Comparison of ENCODE assay signal across 8 cellular contexts in the genomic region with DNA sequence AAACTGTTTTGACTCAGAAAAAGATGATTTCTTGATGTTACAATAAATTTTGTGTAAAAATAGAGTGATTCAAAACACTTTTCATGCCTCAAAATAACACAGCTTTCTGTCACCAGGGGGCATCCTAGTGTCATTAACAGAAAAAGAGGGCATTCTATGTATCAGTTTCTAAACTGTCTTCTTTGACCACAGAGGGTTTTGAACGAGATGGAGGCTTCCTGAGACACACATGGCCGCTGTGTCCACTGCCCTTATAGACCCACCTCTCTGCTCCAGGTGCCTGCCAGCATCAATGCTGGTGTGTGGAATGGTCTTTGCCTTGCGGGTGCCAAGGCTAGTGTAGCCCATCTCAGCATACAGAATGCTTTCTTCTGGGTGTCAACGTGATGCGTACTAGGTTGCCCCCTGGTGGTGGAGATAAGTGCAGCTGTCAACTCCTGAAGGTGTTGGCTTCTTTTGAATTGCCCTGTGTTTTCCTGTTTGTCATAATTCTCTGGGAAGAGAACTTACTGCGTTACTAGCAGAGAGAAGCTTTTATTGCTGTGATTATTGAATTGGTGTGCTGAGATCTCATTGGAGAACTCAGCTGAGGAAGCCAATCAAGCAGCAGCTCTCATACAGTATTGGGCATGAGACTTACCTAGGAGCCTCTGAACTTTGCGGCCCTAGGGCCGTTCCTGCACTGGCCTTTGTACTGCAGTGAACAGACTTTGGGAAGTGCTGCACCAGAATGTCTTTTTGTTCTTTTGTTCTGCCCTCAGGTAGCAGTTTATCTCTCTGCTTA. TPM values are rescaled to one million over a fixed set of nuclear protein-coding genes. Genes with fewer than 3 reads are reported as not detected.
DNase-seq lines count a peak whose midpoint lies in the region; ATAC-seq and TF ChIP-seq lines count a peak whose summit lies in the region.

No MANE protein-coding gene starts in this region.

- H3K4me3 ChIP-seq in NB4 (ENCODE audit: low read depth, low read length), result no peak overlapping the region
- no peak overlapping the region for H3K4me3 ChIP-seq in ascending aorta
- no peak overlapping the region for H3K4me3 ChIP-seq in right cardiac atrium (ENCODE audit: low read length)
- H3K4me3 ChIP-seq in sigmoid colon, result no peak overlapping the region

- no peak for TF ChIP-seq EP300 in sigmoid colon (IDR thresholded peaks at IDR 0.05)

- H3K9me3 ChIP-seq in ascending aorta, result no peaks in the 10 kb centered on the region
- H3K9me3 ChIP-seq in right cardiac atrium (ENCODE audit: control insufficient read depth, low read length), result no peaks in the 10 kb centered on the region
- H3K9me3 ChIP-seq in sigmoid colon, result no peaks in the 10 kb centered on the region

- peak overlapping the region; percentile 74 for H3K27ac Mint-ChIP-seq in T-helper 2 cell treated with Interferon-gamma antibody and Interleukin-4, amounts not matched to agents 5 μg/mL and 100 μg/mL, for 36 hours

- 31% methylated on average over 8 of the region's 8 CpGs for WGBS in right cardiac atrium
- 8 to 27% methylated on average over 8 of the region's 8 CpGs for WGBS in sigmoid colon, 2 donors

- H3K4me3 Mint-ChIP-seq in T-helper 2 cell treated with Interferon-gamma antibody and Interleukin-4, amounts not matched to agents 5 μg/mL and 100 μg/mL, for 36 hours, result peak overlapping the region; percentile 67

- intact Hi-C loops in ascending aorta (cut with DNase I) (no loop called here), right cardiac atrium (cut with DNase I) (no loop called here), sigmoid colon (cut with DNase I) (no loop called here)

- peak; percentile 71 to 74 for ATAC-seq in right cardiac atrium

- peaks cover 29% of the 10 kb centered on the region for H3K36me3 Mint-ChIP-seq in T-helper 2 cell treated with Interferon-gamma antibody and Interleukin-4, amounts not matched to agents 5 μg/mL and 100 μg/mL, for 36 hours (ENCODE audit: low read depth)

- no peaks in the 10 kb centered on the region for H3K9me3 Mint-ChIP-seq in T-helper 2 cell treated with Interferon-gamma antibody and Interleukin-4, amounts not matched to agents 5 μg/mL and 100 μg/mL, for 36 hours

- no peak overlapping the region for H3K27ac ChIP-seq in ascending aorta
- H3K27ac ChIP-seq in right cardiac atrium (ENCODE audit: low read length), result no peak overlapping the region
- H3K27ac ChIP-seq in sigmoid colon, result peak overlapping the region in 3 of 4 donors; percentile 3 to 57 (median 33)

- H3K4me1 Mint-ChIP-seq in T-helper 2 cell treated with Interferon-gamma antibody and Interleukin-4, amounts not matched to agents 5 μg/mL and 100 μg/mL, for 36 hours (ENCODE audit: low read depth), result peaks cover 40% of the 10 kb centered on the region

- TF ChIP-seq CTCF in NB4 (IDR thresholded peaks at IDR 0.05; ENCODE audit: low read depth, low read length) (peak; percentile 94), ascending aorta (IDR thresholded peaks at IDR 0.05) (peak; percentile 70 to 87 (median 77)), sigmoid colon (IDR thresholded peaks at IDR 0.05) (peak; percentile 45 to 92 (median 86))

- DNase-seq in Daoy (ENCODE audit: low read depth), result peak; percentile 72
- peak; percentile 85 for DNase-seq in H4 (ENCODE audit: low spot score)
- DNase-seq in NB4 (ENCODE audit: low read depth), result peak; percentile 86
- DNase-seq in T-helper 2 cell treated with Interferon-gamma antibody and Interleukin-4, amounts not matched to agents 5 μg/mL and 100 μg/mL, for 36 hours (ENCODE audit: low spot score), result peak; percentile 69
- DNase-seq in ascending aorta (ENCODE audit: low spot score in 2 of 2), result peak; percentile 33 to 85
- DNase-seq in right cardiac atrium, result peak; percentile 69 to 86 (median 78)
- DNase-seq in sigmoid colon, result peak; percentile 83
- no peak for DNase-seq in middle frontal gyrus (ENCODE audit: extremely low spot score, low spot score)

- H3K4me1 ChIP-seq in ascending aorta (peaks cover 0 to 9% of the 10 kb centered on the region in 2 donors), right cardiac atrium (ENCODE audit: control insufficient read depth, insufficient read depth, low read length) (peaks cover 14% of the 10 kb centered on the region), sigmoid colon (peaks cover 0 to 80% (median 57%) of the 10 kb centered on the region in 4 donors)

- H3K36me3 ChIP-seq in ascending aorta, result peaks cover 0 to 7% of the 10 kb centered on the region in 2 donors
- peaks cover 0 to 8% (median 0%) of the 10 kb centered on the region in 4 donors for H3K36me3 ChIP-seq in sigmoid colon

- no peaks in the 10 kb centered on the region for H3K27me3 ChIP-seq in ascending aorta
- H3K27me3 ChIP-seq in right cardiac atrium (ENCODE audit: control insufficient read depth, insufficient read depth), result no peaks in the 10 kb centered on the region
- no peaks in the 10 kb centered on the region for H3K27me3 ChIP-seq in sigmoid colon

- no peaks in the 10 kb centered on the region for H3K27me3 Mint-ChIP-seq in T-helper 2 cell treated with Interferon-gamma antibody and Interleukin-4, amounts not matched to agents 5 μg/mL and 100 μg/mL, for 36 hours (ENCODE audit: low read depth)

- TF ChIP-seq POLR2A in NB4 (IDR thresholded peaks at IDR 0.05; ENCODE audit: extremely low read depth, insufficient read length) (no peak), sigmoid colon (IDR thresholded peaks at IDR 0.05) (no peak)

RNA-seq across cellular contexts. Expression of gene USP10, which starts 38.6 kb away (rescaled TPM):
- 38.3 and 41.2 TPM in 2 replicates for total RNA-seq in Daoy (2014; rRNA removed; shearing (Covaris generic))
- total RNA-seq in H4 (2014; rRNA removed; shearing (Covaris generic)), result 48.5 and 79.5 TPM in 2 replicates
- total RNA-seq in ascending aorta, result 27.8 TPM
- total RNA-seq in right cardiac atrium, result 10 to 100 TPM; 45.5 to 66.5 (median 62.9) TPM
- 25.8 TPM for polyA plus RNA-seq in right cardiac atrium
- 10 to 100 TPM; 43.9 to 64.3 (median 53.1) TPM for total RNA-seq in sigmoid colon
- 10 to 100 TPM; 17.1 to 36.7 (median 31.2) TPM for polyA plus RNA-seq in sigmoid colon

Comparison
In these comparisons a context has a peak if more than half of its experiments do, and no peak if none do; other contexts are left out.
1. H3K27ac ChIP-seq: peak in sigmoid colon (3 of 4); none in ascending aorta (0 of 2) and right cardiac atrium (single experiment).
2. Peak in every context shown above with its lines, with median percentiles within 50 percentile points of each other: CTCF ChIP-seq.